ENCODE assay signal across 24 cellular contexts in the genomic region with DNA sequence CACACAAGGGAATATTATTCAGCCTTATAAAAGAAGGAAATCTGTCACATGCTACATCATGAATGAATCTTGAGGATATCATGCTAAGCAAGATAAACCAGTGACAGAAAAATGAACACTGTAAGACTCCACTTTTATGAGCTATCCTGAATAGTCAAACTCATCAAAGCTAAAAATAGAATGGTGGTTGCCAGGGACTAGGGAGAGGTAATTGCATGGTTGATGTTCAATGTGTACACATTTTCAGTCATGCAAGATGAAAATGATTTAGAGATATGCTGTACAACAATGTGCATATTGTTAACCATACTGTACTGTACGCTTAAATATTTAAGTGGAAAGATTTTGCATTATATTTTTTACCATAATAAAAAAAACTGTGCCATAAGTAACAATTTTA.
"Had no signal": no experiment of that assay in that cellular context is flagged by ENCODE, and none has a peak within 500 bp of the region (broad histone marks: within the 10 kb centered on the region; RNA-seq: fewer than 3 reads in every experiment).

No MANE protein-coding gene starts in this region.

- ATAC-seq: mucosa of descending colon; naive thymus-derived CD4-positive, alpha-beta T cell; natural killer cell treated with Interleukin-12 subunit alpha and Interleukin-12 subunit beta and Interleukin-15 and Interleukin-18, amount 100 ng/mL, for 72 hours; right cardiac atrium; sciatic nerve; stimulated activated naive B cell treated with anti-CD40 and anti-IgM and Interleukin-4, amounts not matched to agents 10 μg/mL and 1 μg/mL and 100 μg/mL, for 72 hours; stimulated activated naive CD8-positive, alpha-beta T cell treated with anti-CD3 and anti-CD28 coated beads, Interleukin-15, Interleukin-2, amounts not matched to agents 100 U/mL and 50 U/mL, for 24 hours had no signal

- FAIRE-seq: pancreas had no signal

- DNase-seq: immature natural killer cell; islet precursor cell; left ventricle myocardium inferior; mesendoderm; mucosa of descending colon; naive thymus-derived CD4-positive, alpha-beta T cell; nucleus accumbens; pancreas; posterior cingulate gyrus; retina; right cardiac atrium; stimulated activated CD4-positive, alpha-beta T cell treated with anti-CD3 and anti-CD28 coated beads, Interleukin-12 subunit alpha, Interleukin-12 subunit beta, amount 100 ng/mL, for 4 hours; stimulated activated CD4-positive, alpha-beta T cell treated with anti-CD3 and anti-CD28 coated beads, Interleukin-15, amount 100 ng/mL, for 24 hours; stimulated activated CD4-positive, alpha-beta T cell treated with anti-CD3 and anti-CD28 coated beads, Interleukin-2, amount 100 ng/mL, for 24 hours; stimulated activated CD4-positive, alpha-beta T cell treated with anti-CD3 and anti-CD28 coated beads, Interleukin-4, amount 100 ng/mL, for 1 hour; stimulated activated naive B cell treated with anti-CD40 and anti-IgM and Interleukin-4, amounts not matched to agents 10 μg/mL and 1 μg/mL and 100 μg/mL, for 72 hours; stimulated activated naive CD8-positive, alpha-beta T cell treated with anti-CD3 and anti-CD28 coated beads, Interleukin-15, Interleukin-2, amounts not matched to agents 100 U/mL and 50 U/mL, for 24 hours; stomach; testis; thyroid gland; transverse colon; upper lobe of left lung had no signal
